In the genomic region with DNA sequence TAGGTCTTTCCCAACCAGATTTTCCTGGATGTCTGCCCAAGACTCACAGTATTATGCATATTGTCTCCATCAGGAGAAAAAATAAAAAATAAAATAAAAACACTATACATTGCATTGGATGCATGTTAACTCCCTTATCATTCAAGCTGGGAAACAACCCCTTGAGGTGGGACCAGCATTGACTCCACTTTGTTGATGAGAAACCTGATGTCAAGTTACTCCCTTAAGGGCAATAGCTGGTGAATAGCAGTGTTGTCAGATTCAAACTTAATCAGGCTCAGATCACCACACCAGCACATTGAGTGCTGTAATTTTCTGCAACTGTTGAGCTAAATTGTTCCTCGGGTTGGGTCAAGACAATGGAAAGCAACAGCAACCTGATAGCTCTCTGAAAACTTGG, we compare ENCODE assay signal across 27 cellular contexts.
"Had no signal": no experiment of that assay in that cellular context is flagged by ENCODE, and none has a peak within 500 bp of the region (broad histone marks: within the 10 kb centered on the region; RNA-seq: fewer than 3 reads in every experiment).

No MANE protein-coding gene starts in this region.

- DNase-seq: activated B cell treated with CpG ODN at 0.5 μM for 24 hours; activated CD4-positive, alpha-beta T cell treated with anti-CD3 and anti-CD28 coated beads for 48 hours; activated CD4-positive, alpha-beta T cell treated with anti-CD3 and anti-CD28 coated beads, Interleukin-2, amount 50 U/mL, for 1 hour; activated CD4-positive, alpha-beta T cell treated with anti-CD3 and anti-CD28 coated beads, Interleukin-2, amount 50 U/mL, for 48 hours; activated CD8-positive, alpha-beta memory T cell treated with anti-CD3 and anti-CD28 coated beads for 24 hours; activated CD8-positive, alpha-beta T cell treated with anti-CD3 and anti-CD28 coated beads for 36 hours; activated effector memory CD4-positive, alpha-beta T cell treated with anti-CD3 and anti-CD28 coated beads, Interleukin-2, amount 50 U/mL, for 16 hours; activated naive CD4-positive, alpha-beta T cell treated with anti-CD3 and anti-CD28 coated beads for 36 hours; activated naive CD8-positive, alpha-beta T cell treated with anti-CD3 and anti-CD28 coated beads for 36 hours; activated naive CD8-positive, alpha-beta T cell treated with anti-CD3 and anti-CD28 coated beads, Interleukin-2, amount 50 U/mL, for 24 hours; activated T-cell treated with anti-CD3 and anti-CD28 coated beads, Interleukin-2, amount 50 U/mL, for 4 hours; adrenal gland; amygdala; aorta; body of pancreas; caudate nucleus; cortex of kidney; dermis blood vessel endothelial cell; effector CD4-positive, alpha-beta T cell; effector memory CD8-positive, alpha-beta T cell; esophagus squamous epithelium; foreskin melanocyte; heart right ventricle; T1000; WERI-Rb-1 had no signal

- H3K27me3 ChIP-seq: adrenal gland, body of pancreas, esophagus squamous epithelium, gastroesophageal sphincter, heart right ventricle, hepatocyte had no signal

- H3K4me1 ChIP-seq: adrenal gland, body of pancreas, esophagus squamous epithelium, gastroesophageal sphincter, heart right ventricle had no signal

- H3K27ac ChIP-seq: adrenal gland, body of pancreas, esophagus squamous epithelium, gastroesophageal sphincter, heart right ventricle, hepatocyte, WERI-Rb-1 had no signal

- H3K9me3 ChIP-seq: adrenal gland, body of pancreas, esophagus squamous epithelium, gastroesophageal sphincter, heart right ventricle had no signal

- H3K36me3 ChIP-seq: adrenal gland, esophagus squamous epithelium, heart right ventricle had no signal

- H3K4me3 ChIP-seq: adrenal gland, body of pancreas, esophagus squamous epithelium, gastroesophageal sphincter, heart right ventricle, hepatocyte had no signal
